8 cellular contexts compared by ENCODE assay signal in genomic region chr19:2982983-2983350, GRCh38. TPM values are rescaled to one million over a fixed set of nuclear protein-coding genes. Genes with fewer than 3 reads are reported as not detected.
DNase-seq lines count a peak whose midpoint lies in the region; ATAC-seq, FAIRE-seq and TF ChIP-seq lines count a peak whose summit lies in the region.

No MANE protein-coding gene starts in this region.

- H3K4me1 ChIP-seq in skeletal muscle tissue (ENCODE audit: control insufficient read depth in 3 of 3, insufficient read depth in 3 of 3, low read length in 3 of 3) = peaks cover 15 to 29% (median 18%) of the 10 kb centered on the region in 3 donors

- peak overlapping the region; percentile 81 for H3K27ac ChIP-seq in skeletal muscle tissue (ENCODE audit: low read depth, low read length)

- H3K9me3 ChIP-seq in skeletal muscle tissue (ENCODE audit: control insufficient read depth in 3 of 3, low read length in 3 of 3) = no peaks in the 10 kb centered on the region

- H3K27me3 Mint-ChIP-seq in WTC11 (ENCODE audit: low read depth) = peaks cover 54% of the 10 kb centered on the region

- TF ChIP-seq POLR2A in GM12892 (IDR thresholded peaks at IDR 0.05; ENCODE audit: low read depth, low read length) = no peak

- intact Hi-C loops in left cardiac atrium (cut with DNase I) = loop anchor here in 1 of 2 donors (10.0 kb wide), 1 partner anchor 52 kb away; no protein-coding TSS in a partner anchor

- DNase-seq in HS-27A (ENCODE audit: low read depth) (peak; percentile 4), WTC11 (ENCODE audit: low spot score) (no peak), left cardiac atrium (peak; percentile 90), H7 (no peak), GM12892 (ENCODE audit: insufficient read length) (no peak)

- H3K27me3 ChIP-seq in skeletal muscle tissue (ENCODE audit: control insufficient read depth in 3 of 3, insufficient read depth in 3 of 3, low read length in 3 of 3) (peaks cover 0 to 6% (median 4%) of the 10 kb centered on the region in 3 donors), H7 (ENCODE audit: control insufficient read depth, insufficient read depth, low read length) (no peaks in the 10 kb centered on the region)

- peak overlapping the region in 1 of 3 donors; percentile 54 for H3K9ac ChIP-seq in skeletal muscle tissue (ENCODE audit: low read depth in 1 of 3, low read length in 3 of 3)

- no peaks in the 10 kb centered on the region for H3K36me3 ChIP-seq in skeletal muscle tissue (ENCODE audit: control insufficient read depth in 3 of 3, insufficient read depth in 3 of 3, low read length in 3 of 3)
- no peaks in the 10 kb centered on the region for H3K36me3 ChIP-seq in H7 (replicated peaks; ENCODE audit: control insufficient read depth, insufficient read depth, low read length)

- TF ChIP-seq CTCF in WTC11 (IDR thresholded peaks at IDR 0.05) = no peak

- POLR2A ChIA-PET in WTC11 (lab: Charles Lee) = no interaction called here

- no peak for FAIRE-seq in GM12892 (lab: Jason Lieb, UNC)

- H3K4me3 ChIP-seq in skeletal muscle tissue (ENCODE audit: low read length in 3 of 3) (no peak overlapping the region), H7 (ENCODE audit: insufficient read depth, low read depth, low read length) (no peak overlapping the region)

- no peak overlapping the region for H3K27ac Mint-ChIP-seq in WTC11

- no peak overlapping the region; the same call in 1 of the 2 replicates for H3K4me3 Mint-ChIP-seq in WTC11

- H3K9me3 Mint-ChIP-seq in WTC11 = no peaks in the 10 kb centered on the region

- CTCF ChIA-PET in WTC11 (lab: Charles Lee) = interaction anchor here (0.9 to 2.7 kb wide), 5 partner anchors 12 to 121 kb away, joined by 3 to 10 read pairs (median 3); no protein-coding TSS in a partner anchor

- peaks cover 41% of the 10 kb centered on the region for H3K4me1 Mint-ChIP-seq in WTC11

- ATAC-seq in WTC11 (peak; percentile 5), left cardiac atrium (peak; percentile 88 to 90), GM19397 (IDR thresholded peaks at IDR 0.05; ENCODE audit: unreplicated experiment) (no peak), GM19023 (IDR thresholded peaks at IDR 0.05; ENCODE audit: unreplicated experiment) (no peak)

- H3K36me3 Mint-ChIP-seq in WTC11 = no peaks in the 10 kb centered on the region

TF ChIP-seq in WTC11, 78 proteins besides CTCF, POLR2A, EP300 and RAD21:
- no peak for TF ChIP-seq PRRX2 (CRISPR knock-in tag; IDR thresholded peaks at IDR 0.05)
- 0 out of 2 replicates have a peak, but pooled peaks have one; percentile 24 for TF ChIP-seq TEAD1 (CRISPR knock-in tag; IDR thresholded peaks at IDR 0.05)
- peak; percentile 34; the same call in 1 of the 2 replicates for TF ChIP-seq PRDM15 (CRISPR knock-in tag; IDR thresholded peaks at IDR 0.05)

RNA-seq across cellular contexts. Expression of gene TLE6, which starts 5.6 kb away (rescaled TPM):
- total RNA-seq in WTC11 (2021) (2.5 to 3.3 TPM (median 3.1 TPM) in 3 replicates), left cardiac atrium (1 to 10 TPM in 1 of 2 donors, under 1 TPM in 1; 0.65 to 1.9 TPM), skeletal muscle tissue (not detected)
- total RNA-seq in H7 (2014; rRNA removed; shearing (Covaris generic)) = 10.4 and 14.2 TPM in 2 replicates
- 18.1 TPM for polyA plus RNA-seq in GM12892 (2012; ENCODE audit: missing spikeins)

RNA-seq across cellular contexts. Expression of gene ZNF77, which starts 38.2 kb away (rescaled TPM):
- total RNA-seq in WTC11 (2021) (4.5 to 5.6 TPM (median 4.7 TPM) in 3 replicates), left cardiac atrium (1 to 10 TPM; 2.7 to 3.5 TPM), skeletal muscle tissue (8.4 TPM)
- total RNA-seq in H7 (2014; rRNA removed; shearing (Covaris generic)) = 4.6 and 5.5 TPM in 2 replicates
- polyA plus RNA-seq in GM12892 (2012; ENCODE audit: missing spikeins) = 3.9 TPM

RNA-seq across cellular contexts. Expression of gene TLE2, which starts 46.1 kb away (rescaled TPM):
- total RNA-seq in WTC11 (2021) = 13.1 to 20.0 TPM (median 15.8 TPM) in 3 replicates
- 10 to 100 TPM; 61.0 to 66.7 TPM for total RNA-seq in left cardiac atrium
- total RNA-seq in skeletal muscle tissue = 9.4 TPM
- total RNA-seq in H7 (2014; rRNA removed; shearing (Covaris generic)) = 9.6 and 18.7 TPM in 2 replicates
- polyA plus RNA-seq in GM12892 (2012; ENCODE audit: missing spikeins) = 0.32 TPM

Comparison
In these comparisons a context has a peak if more than half of its experiments do, and no peak if none do; other contexts are left out.
1. DNase-seq: peak in HS-27A (single experiment) and left cardiac atrium (single experiment); none in WTC11 (single experiment), H7 (single experiment) and GM12892 (single experiment).
2. ATAC-seq: peak in WTC11 (single experiment) and left cardiac atrium (2 of 2); none in GM19397 (single experiment) and GM19023 (single experiment).